Comparison of ENCODE assay signal across 8 cellular contexts in the genomic region with DNA sequence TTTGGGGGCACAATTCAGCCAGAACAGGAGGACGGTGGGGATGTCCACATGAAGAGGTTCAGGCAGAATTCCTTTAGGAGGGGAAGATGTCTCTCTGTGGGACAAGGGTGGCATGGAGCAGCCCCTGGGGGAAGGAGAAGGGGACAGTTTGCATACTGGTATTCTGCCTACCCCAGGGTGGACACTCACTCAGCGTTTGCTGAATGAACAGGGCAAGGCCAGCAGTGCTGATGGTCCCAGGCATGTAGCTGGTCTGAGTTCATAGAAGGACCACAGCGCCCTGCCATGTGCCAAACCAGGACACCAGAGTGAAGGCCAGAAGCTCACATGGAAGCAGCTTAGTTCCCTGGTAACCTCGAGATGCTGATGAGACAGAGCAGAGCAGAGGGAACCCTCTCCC. TPM values are rescaled to one million over a fixed set of nuclear protein-coding genes. Genes with fewer than 3 reads are reported as not detected.
"Had no signal": no experiment of that assay in that cellular context is flagged by ENCODE, and none has a peak within 500 bp of the region (broad histone marks: within the 10 kb centered on the region; RNA-seq: fewer than 3 reads in every experiment).

No MANE protein-coding gene starts in this region.

- ATAC-seq: GM23338, K562 had no signal

- H3K4me3 ChIP-seq: GM23338, K562 had no signal

- H3K27ac ChIP-seq: HL-60 had no signal

- H3K27ac Mint-ChIP-seq: GM23338 had no signal

- H3K4me3 Mint-ChIP-seq: GM23338, H9 had no signal

- DNase-seq: H9, HCEC 1CT, IMR-90 had no signal

RNA-seq across cellular contexts. Expression of a gene that starts 5.4 kb away (rescaled TPM):
- total RNA-seq: HT1080, IMR-90 had no signal
- polyA plus RNA-seq: IMR-90, K562 had no signal

RNA-seq across cellular contexts. Expression of a gene that starts 25.4 kb away (rescaled TPM):
- total RNA-seq: GM23338, H1, H9, HT1080, IMR-90, K562 had no signal
- polyA plus RNA-seq: GM23338, H1, IMR-90, K562 had no signal

RNA-seq across cellular contexts. Expression of a gene that starts 25.6 kb away (rescaled TPM):
- total RNA-seq: GM23338, H1, H9, HT1080 had no signal
- polyA plus RNA-seq: GM23338, H1, K562 had no signal
